9 cellular contexts compared by ENCODE assay signal in genomic region chrX:120251471-120252011, GRCh38. TPM values are rescaled to one million over a fixed set of nuclear protein-coding genes. Genes with fewer than 3 reads are reported as not detected.
DNase-seq lines count a peak whose midpoint lies in the region; ATAC-seq, FAIRE-seq and TF ChIP-seq lines count a peak whose summit lies in the region.
"Had no signal": no experiment of that assay in that cellular context is flagged by ENCODE, and none has a peak within 500 bp of the region (broad histone marks: within the 10 kb centered on the region; RNA-seq: fewer than 3 reads in every experiment).

No MANE protein-coding gene starts in this region.

- H3K9me2 ChIP-seq in SK-N-SH = no peaks in the 10 kb centered on the region

- FAIRE-seq in islet of Langerhans (lab: Jason Lieb, UNC) = peak; percentile 71

- H3K4me2 ChIP-seq in SK-N-SH = peak overlapping the region; percentile 70

- no peak overlapping the region for H2AFZ ChIP-seq in SK-N-SH (ENCODE audit: low read depth)

- peak overlapping the region; percentile 82 for H3K27ac ChIP-seq in CD8-positive, alpha-beta T cell (ENCODE audit: low read depth, low read length)
- H3K27ac ChIP-seq in SK-N-SH (ENCODE audit: low read depth in 2 of 2, low read length in 1 of 2) = peak overlapping the region; percentile 76 to 84
- peak overlapping the region; percentile 93 to 95 for H3K27ac ChIP-seq in breast epithelium

- H3F3A ChIP-seq in SK-N-SH (replicated peaks; ENCODE audit: insufficient read depth) = no peaks in the 10 kb centered on the region

- peaks cover 42% of the 10 kb centered on the region for H3K4me1 Mint-ChIP-seq in CD8-positive, alpha-beta T cell (ENCODE audit: low read depth)

- no peaks in the 10 kb centered on the region for H3K4me1 ChIP-seq in CD8-positive, alpha-beta T cell (ENCODE audit: insufficient read depth, low read length)
- no peaks in the 10 kb centered on the region; a peak in 1 of 4 replicates for H3K4me1 ChIP-seq in SK-N-SH (ENCODE audit: control insufficient read depth in 1 of 2, insufficient read depth in 2 of 2, low read depth in 1 of 2, low read length in 1 of 2)
- no peaks in the 10 kb centered on the region for H3K4me1 ChIP-seq in breast epithelium

- H3K9me3 Mint-ChIP-seq in CD8-positive, alpha-beta T cell = no peaks in the 10 kb centered on the region

- 5% methylated on average over 26 of the region's 28 CpGs for WGBS in SK-N-SH (ENCODE audit: low lambda C conversion rate)

- H3K36me3 ChIP-seq in CD8-positive, alpha-beta T cell (ENCODE audit: insufficient read depth, low read length) = no peaks in the 10 kb centered on the region
- H3K36me3 ChIP-seq in SK-N-SH (replicated peaks in 1 of 2; ENCODE audit: control insufficient read depth in 1 of 2, insufficient read depth in 2 of 2, low read length in 1 of 2) = peaks cover 0 to 19% of the 10 kb centered on the region in 2 experiments
- H3K36me3 ChIP-seq in breast epithelium = no peaks in the 10 kb centered on the region

- peak overlapping the region; percentile 58 for H3K4me3 ChIP-seq in CD8-positive, alpha-beta T cell (ENCODE audit: low read depth, low read length)
- H3K4me3 ChIP-seq in SK-N-SH (ENCODE audit: low read depth in 2 of 2, low read length in 1 of 2) (peak overlapping the region; percentile 66 to 68), breast epithelium (peak overlapping the region; percentile 68 to 78 (median 70))

- no peaks in the 10 kb centered on the region for H3K27me3 ChIP-seq in CD8-positive, alpha-beta T cell (ENCODE audit: insufficient read depth, low read length)
- H3K27me3 ChIP-seq in SK-N-SH (ENCODE audit: insufficient read depth) = no peaks in the 10 kb centered on the region
- no peaks in the 10 kb centered on the region for H3K27me3 ChIP-seq in breast epithelium

- CTCF ChIA-PET in CD8-positive, alpha-beta T cell (lab: Charles Lee) = interaction anchor here (1.0 to 1.3 kb wide), 2 partner anchors 67 to 237 kb away, joined by 3 read pairs; no protein-coding TSS in a partner anchor
- CTCF ChIA-PET in SK-N-SH (lab: Yijun Ruan, JAX) = interaction anchor here (0.6 to 1.9 kb wide), 7 partner anchors 10 to 200 kb away, joined by 3 to 9 read pairs (median 3); no protein-coding TSS in a partner anchor

- H3K9ac ChIP-seq in SK-N-SH = peak overlapping the region; percentile 76

- no peak for ATAC-seq in CD8-positive, alpha-beta T cell
- ATAC-seq in HG02943 (IDR thresholded peaks at IDR 0.05; ENCODE audit: low read depth, unreplicated experiment) (peak; percentile 12), HG02973 (IDR thresholded peaks at IDR 0.05; ENCODE audit: unreplicated experiment) (no peak)

- TF ChIP-seq CTCF in CD8-positive, alpha-beta T cell (IDR thresholded peaks at IDR 0.05) = no peak
- TF ChIP-seq CTCF in SK-N-SH (IDR thresholded peaks at IDR 0.05) (no peak), breast epithelium (IDR thresholded peaks at IDR 0.05) (no peak)

- peak overlapping the region; percentile 89 for H3K27ac Mint-ChIP-seq in CD8-positive, alpha-beta T cell

- no peak for TF ChIP-seq EP300 in SK-N-SH (IDR thresholded peaks at IDR 0.05; ENCODE audit: borderline replicate concordance in 1 of 2, low read depth in 1 of 2, low read length in 1 of 2)

- H3K9me3 ChIP-seq in CD8-positive, alpha-beta T cell (ENCODE audit: low read length) = no peaks in the 10 kb centered on the region
- H3K9me3 ChIP-seq in SK-N-SH (no peaks in the 10 kb centered on the region), breast epithelium (no peaks in the 10 kb centered on the region)

- H3K36me3 Mint-ChIP-seq in CD8-positive, alpha-beta T cell = peaks cover 29% of the 10 kb centered on the region

- intact Hi-C loops in CD8-positive, alpha-beta T cell (cut with DNase I, micrococcal nuclease) = loop anchor here (2.0 to 5.0 kb wide), 5 partner anchors 57 to 379 kb away; partner anchors contain the start of genes LAMP2 (in 2 of the 2), CUL4B (in 1 of the 2), NDUFA1 (in 1 of the 2) and RNF113A (in 1 of the 2)
- intact Hi-C loops in breast epithelium (cut with DNase I; ENCODE audit: low total_unique reads) = loop anchor here (10.0 kb wide), 1 partner anchor 53 kb away; no protein-coding TSS in a partner anchor

- peaks cover under 1% of the 10 kb centered on the region for H3K27me3 Mint-ChIP-seq in CD8-positive, alpha-beta T cell (ENCODE audit: low read depth)

- peak overlapping the region; percentile 92 for H3K4me3 Mint-ChIP-seq in CD8-positive, alpha-beta T cell

- no peak for TF ChIP-seq POLR2A in breast epithelium (IDR thresholded peaks at IDR 0.05)

- peak in 5 of 7 experiments; percentile 1 to 50 (median 12) for DNase-seq in CD8-positive, alpha-beta T cell
- DNase-seq in SK-N-SH (peak; percentile 40), breast epithelium (ENCODE audit: low spot score in 2 of 2) (peak; percentile 25 to 46), mucosa of gallbladder (ENCODE audit: low spot score) (no peak)
- DNase-seq in stimulated activated CD4-positive, alpha-beta T cell treated with anti-CD3 and anti-CD28 coated beads, Interleukin-15, amount 100 ng/mL, for 24 hours = peak; percentile 29

- no peak for TF ChIP-seq RAD21 in SK-N-SH (IDR thresholded peaks at IDR 0.05; ENCODE audit: low read length)

- POLR2A ChIA-PET in CD8-positive, alpha-beta T cell (lab: Charles Lee) = interaction anchor here (0.6 to 2.0 kb wide), 5 partner anchors 22 to 234 kb away, joined by 3 to 9 read pairs (median 3); no protein-coding TSS in a partner anchor
- POLR2A ChIA-PET in SK-N-SH (lab: Yijun Ruan, JAX) = no interaction called here

- no peaks in the 10 kb centered on the region for H4K20me1 ChIP-seq in SK-N-SH (ENCODE audit: insufficient read depth)

- peaks cover 23% of the 10 kb centered on the region for H3K79me2 ChIP-seq in SK-N-SH (ENCODE audit: insufficient read depth)

TF ChIP-seq in SK-N-SH, 30 proteins besides CTCF, POLR2A, EP300 and RAD21:
- TF ChIP-seq RCOR1 (IDR thresholded peaks at IDR 0.05; ENCODE audit: low read length) (no peak), MAX (IDR thresholded peaks at IDR 0.05; ENCODE audit: low read depth) (0 out of 2 replicates have a peak, but pooled peaks have one; percentile 27)

RNA-seq across cellular contexts. Expression of gene ZBTB33, which starts 0.9 kb away (rescaled TPM):
- total RNA-seq in CD8-positive, alpha-beta T cell = 10 to 100 TPM; 26.4 to 30.7 TPM
- 1.2 and 1.5 TPM in 2 replicates for polyA plus RNA-seq in SK-N-SH (2012; rRNA removed)
- polyA plus RNA-seq in SK-N-SH (2012; cell fraction: cytosol; rRNA removed) = 2.0 and 2.7 TPM in 2 replicates
- polyA plus RNA-seq in SK-N-SH (2012; cell fraction: nucleus; rRNA removed) = 0.53 and 1.1 TPM in 2 replicates
- 10 to 100 TPM; 12.6 to 49.8 (median 18.4) TPM for total RNA-seq in breast epithelium
- total RNA-seq in mucosa of gallbladder = 19.9 TPM

RNA-seq across cellular contexts. Expression of gene TMEM255A, which starts 59.7 kb away (rescaled TPM):
- not detected for total RNA-seq in CD8-positive, alpha-beta T cell
- polyA plus RNA-seq in SK-N-SH (2012; rRNA removed) = 0.03 and 0.08 TPM in 2 replicates
- polyA plus RNA-seq in SK-N-SH (2012; cell fraction: cytosol; rRNA removed) = 0.03 and 0.05 TPM in 2 replicates
- 0.02 TPM in 1 of 2 replicates, not detected in the other for polyA plus RNA-seq in SK-N-SH (2012; cell fraction: nucleus; rRNA removed)
- total RNA-seq in breast epithelium = 1 to 10 TPM in 2 of 3 donors, under 1 TPM in 1; 0.80 to 5.6 (median 1.3) TPM
- total RNA-seq in mucosa of gallbladder = 0.98 TPM
- total RNA-seq: T-helper 2 cell treated with Interferon-gamma antibody and Interleukin-4, amounts not matched to agents 100 ng/mL and 5 ng/mL, for 36 hours had no signal
